8 cellular contexts compared by ENCODE assay signal in genomic region chr1:54051936-54052469, GRCh38. TPM values are rescaled to one million over a fixed set of nuclear protein-coding genes. Genes with fewer than 3 reads are reported as not detected.
DNase-seq lines count a peak whose midpoint lies in the region; ATAC-seq and TF ChIP-seq lines count a peak whose summit lies in the region.

No MANE protein-coding gene starts in this region.

- peak overlapping the region; percentile 84 for H3K9ac ChIP-seq in Karpas-422 (ENCODE audit: low read length)

- peaks cover 82% of the 10 kb centered on the region for H3K79me2 ChIP-seq in Karpas-422 (ENCODE audit: low read length)

- peak overlapping the region; percentile 98 for H3K4me2 ChIP-seq in Karpas-422 (ENCODE audit: low read depth, low read length, poor library complexity, severe bottlenecking)

- H3K4me1 ChIP-seq in Karpas-422 (ENCODE audit: low read length) (peaks cover 45% of the 10 kb centered on the region), mononuclear cell (ENCODE audit: insufficient read depth, low read length) (peaks cover 48% of the 10 kb centered on the region)

- H3K4me3 ChIP-seq in AG10803 (ENCODE audit: low read length) (peak overlapping the region; percentile 82), Karpas-422 (ENCODE audit: low read length) (peak overlapping the region; percentile 95), cardiac fibroblast (replicated peaks in 1 of 2; ENCODE audit: low read depth in 2 of 2, low read length in 2 of 2) (peak overlapping the region; percentile 88 to 98), mononuclear cell (ENCODE audit: low read length) (peak overlapping the region; percentile 61)

- no peak for TF ChIP-seq CTCF in AG10803 (conservative IDR thresholded peaks at IDR 0.05; ENCODE audit: low read length)
- no peak for TF ChIP-seq CTCF in cardiac fibroblast (IDR thresholded peaks at IDR 0.05; ENCODE audit: low read depth, low read length)

- H3K9me3 ChIP-seq in Karpas-422 (ENCODE audit: low read length) (no peaks in the 10 kb centered on the region), mononuclear cell (ENCODE audit: low read depth, low read length) (no peaks in the 10 kb centered on the region)

- no peaks in the 10 kb centered on the region for H3K9me2 ChIP-seq in Karpas-422 (replicated peaks; ENCODE audit: insufficient read depth, low read length)

- H4K20me1 ChIP-seq in Karpas-422 (ENCODE audit: insufficient read depth, low read depth, low read length), result no peaks in the 10 kb centered on the region; the same call in 1 of the 2 replicates

- H2AFZ ChIP-seq in Karpas-422 (ENCODE audit: low read length), result peak overlapping the region; percentile 46; the same call in 1 of the 2 replicates

- DNase-seq in AG10803 (ENCODE audit: low read depth) (peak; percentile 10), Karpas-422 (peak; percentile 49), cardiac fibroblast (ENCODE audit: low read depth in 2 of 2) (peak; percentile 63 to 67)
- DNase-seq in stimulated activated CD4-positive, alpha-beta T cell treated with anti-CD3 and anti-CD28 coated beads, Interleukin-2, amount 100 ng/mL, for 24 hours, result no peak
- no peak for DNase-seq in activated T-cell treated with anti-CD3 and anti-CD28 coated beads, Interleukin-2, amount 50 U/mL, for 1 hour
- no peak for DNase-seq in NK-92 treated with Interleukin-12 subunit alpha and Interleukin-12 subunit beta, amount 100 ng/mL, for 24 hours (lab: John Stamatoyannopoulos, UW)

- H3K27ac ChIP-seq in Karpas-422 (ENCODE audit: low read length), result peak overlapping the region; percentile 39

- no peaks in the 10 kb centered on the region for H3K36me3 ChIP-seq in Karpas-422 (ENCODE audit: insufficient read depth, low read length)

- H3K27me3 ChIP-seq in Karpas-422 (ENCODE audit: low read length) (no peaks in the 10 kb centered on the region), mononuclear cell (ENCODE audit: insufficient read depth, low read length) (no peaks in the 10 kb centered on the region)

- no peak for ATAC-seq in HG02973 (IDR thresholded peaks at IDR 0.05; ENCODE audit: unreplicated experiment)

RNA-seq across cellular contexts. Expression of gene TMEM59, which starts 1.0 kb away (rescaled TPM):
- 168 and 261 TPM in 2 replicates for total RNA-seq in Karpas-422 (2014; rRNA removed; shearing (Covaris generic); ENCODE audit: low replicate concordance)
- 186 TPM for total RNA-seq in mononuclear cell

RNA-seq across cellular contexts. Expression of gene TCEANC2, which starts 1.4 kb away (rescaled TPM):
- total RNA-seq in Karpas-422 (2014; rRNA removed; shearing (Covaris generic); ENCODE audit: low replicate concordance), result 5.3 and 10.6 TPM in 2 replicates
- total RNA-seq in mononuclear cell, result 1.0 TPM

RNA-seq across cellular contexts. Expression of gene LDLRAD1, which starts 34.0 kb away (rescaled TPM):
- total RNA-seq in Karpas-422 (2014; rRNA removed; shearing (Covaris generic); ENCODE audit: low replicate concordance), result not detected in 2 replicates
- not detected for total RNA-seq in mononuclear cell

Comparison
In these comparisons a context has a peak if more than half of its experiments do, and no peak if none do; other contexts are left out.
1. DNase-seq: peak in AG10803 (single experiment), Karpas-422 (single experiment) and cardiac fibroblast (2 of 2); none in stimulated activated CD4-positive, alpha-beta T cell treated with anti-CD3 and anti-CD28 coated beads, Interleukin-2, amount 100 ng/mL, for 24 hours (0 of 2), activated T-cell treated with anti-CD3 and anti-CD28 coated beads, Interleukin-2, amount 50 U/mL, for 1 hour (single experiment) and NK-92 treated with Interleukin-12 subunit alpha and Interleukin-12 subunit beta, amount 100 ng/mL, for 24 hours (single experiment).
2. Peak in every context shown above with its lines, with median percentiles within 50 percentile points of each other: H3K4me3 ChIP-seq.